Comparison of ENCODE assay signal across 20 cellular contexts in genomic region chr4:78131403-78131802, GRCh38.
DNase-seq lines count a peak whose midpoint lies in the region; ATAC-seq and TF ChIP-seq lines count a peak whose summit lies in the region.
"Had no signal": no experiment of that assay in that cellular context is flagged by ENCODE, and none has a peak within 500 bp of the region (broad histone marks: within the 10 kb centered on the region; RNA-seq: fewer than 3 reads in every experiment).

No MANE protein-coding gene starts in this region.

- TF ChIP-seq POLR2A in GM18505 (IDR thresholded peaks at IDR 0.05; ENCODE audit: borderline replicate concordance, extremely low read depth, insufficient read depth, insufficient read length) = no peak

- TF ChIP-seq CTCF in mucosa of descending colon (IDR thresholded peaks at IDR 0.05) = no peak

- intact Hi-C loops in mucosa of descending colon (cut with DNase I, micrococcal nuclease) = no loop called here
- intact Hi-C loops in posterior vena cava (cut with DNase I) = no loop called here

- no peak overlapping the region for H3K4me3 ChIP-seq in mucosa of descending colon
- H3K4me3 ChIP-seq: GM12878, sigmoid colon, SJSA1 had no signal

- no peaks in the 10 kb centered on the region for H3K36me3 ChIP-seq in mucosa of descending colon (ENCODE audit: low read depth)
- H3K36me3 ChIP-seq: sigmoid colon, SJSA1 had no signal

- no peaks in the 10 kb centered on the region for H3K9me3 ChIP-seq in mucosa of descending colon
- H3K9me3 ChIP-seq: sigmoid colon, SJSA1 had no signal

- no peaks in the 10 kb centered on the region for H3K4me1 ChIP-seq in mucosa of descending colon (ENCODE audit: low read depth)
- H3K4me1 ChIP-seq: SJSA1 had no signal

- ATAC-seq in mucosa of descending colon = peak; percentile 42
- no peak for ATAC-seq in GM18505 (IDR thresholded peaks at IDR 0.05; ENCODE audit: unreplicated experiment)
- ATAC-seq: GM12878 had no signal

- DNase-seq in AG08395 (ENCODE audit: low spot score) = peak; percentile 61
- DNase-seq in GM04504 (ENCODE audit: low read depth) = peak; percentile 40
- peak; percentile 53 for DNase-seq in astrocyte of the hippocampus (ENCODE audit: low read depth, low spot score)
- no peak for DNase-seq in mucosa of descending colon
- no peak for DNase-seq in posterior vena cava (ENCODE audit: low spot score)
- no peak for DNase-seq in mesenteric fat pad (ENCODE audit: low spot score)
- DNase-seq in activated CD8-positive, alpha-beta memory T cell treated with anti-CD3 and anti-CD28 coated beads, Interleukin-2, amount 50 U/mL, for 4 hours = no peak
- DNase-seq: activated CD4-positive, alpha-beta T cell treated with anti-CD3 and anti-CD28 coated beads for 1 hour; activated effector memory CD4-positive, alpha-beta T cell treated with anti-CD3 and anti-CD28 coated beads, Interleukin-2, amount 50 U/mL, for 16 hours; COR-L47; GOT3; MV-4-11; NCI-H2107; NCI-H526 treated with DMSO at 0.1 percent for 48 hours; sigmoid colon; stimulated activated CD4-positive, alpha-beta T cell treated with anti-CD3 and anti-CD28 coated beads, Interleukin-4, amount 100 ng/mL, for 1 hour; T-helper 9 cell had no signal

Comparison
In these comparisons a context has a peak if more than half of its experiments do, and no peak if none do; other contexts are left out.
1. DNase-seq: peak in AG08395 (single experiment), GM04504 (single experiment) and astrocyte of the hippocampus (single experiment); none in mucosa of descending colon (0 of 3), posterior vena cava (single experiment), mesenteric fat pad (single experiment) and activated CD8-positive, alpha-beta memory T cell treated with anti-CD3 and anti-CD28 coated beads, Interleukin-2, amount 50 U/mL, for 4 hours (single experiment).